Comparison of ENCODE assay signal across 18 cellular contexts in the genomic region with DNA sequence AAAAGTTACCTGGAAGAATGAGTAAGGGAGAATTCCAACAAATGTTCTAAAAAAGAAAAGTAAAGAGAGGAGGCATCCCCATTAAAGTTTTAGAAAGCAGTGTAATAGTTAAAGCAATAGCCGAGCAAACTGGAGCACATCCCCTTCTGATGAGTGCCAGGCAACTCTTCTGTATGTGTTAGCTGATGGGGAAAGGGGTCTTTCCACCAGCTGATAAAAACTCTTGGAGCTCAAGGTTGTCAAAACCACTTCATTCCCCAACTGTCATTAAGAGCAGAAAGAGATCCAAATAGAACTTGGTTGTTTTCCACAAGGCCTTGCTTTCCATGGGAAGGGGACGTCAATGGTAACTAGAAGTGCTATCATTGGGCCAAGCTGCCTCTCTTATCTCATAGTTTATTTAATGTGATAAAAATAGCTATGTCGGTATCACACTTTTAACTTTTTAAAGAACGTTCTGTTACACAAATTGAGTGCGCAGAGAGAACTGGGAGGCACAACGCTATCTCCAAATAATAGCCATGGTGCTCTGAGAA.
"Had no signal": no experiment of that assay in that cellular context is flagged by ENCODE, and none has a peak within 500 bp of the region (broad histone marks: within the 10 kb centered on the region; RNA-seq: fewer than 3 reads in every experiment).

No MANE protein-coding gene starts in this region.

- H3K4me1 ChIP-seq: esophagus squamous epithelium, gastroesophageal sphincter, neural progenitor cell, pancreas, right lobe of liver, transverse colon had no signal

- ATAC-seq: gastroesophageal sphincter; natural killer cell treated with Interleukin-12 subunit alpha and Interleukin-12 subunit beta and Interleukin-15 and Interleukin-18, amount 100 ng/mL, for 72 hours; pancreas; right lobe of liver; stimulated activated memory B cell treated with anti-CD40 and anti-IgM and Interleukin-4, amounts not matched to agents 10 μg/mL and 1 μg/mL and 100 μg/mL, for 72 hours had no signal

- H3K27me3 ChIP-seq: gastroesophageal sphincter, neural progenitor cell, pancreas, right lobe of liver, transverse colon had no signal

- H3K9me3 ChIP-seq: esophagus squamous epithelium, gastroesophageal sphincter, pancreas, right lobe of liver, thoracic aorta, transverse colon had no signal

- H3K36me3 ChIP-seq: esophagus squamous epithelium, gastroesophageal sphincter, neural progenitor cell, pancreas, right lobe of liver, thoracic aorta, transverse colon had no signal

- H3K4me3 ChIP-seq: esophagus squamous epithelium, gastroesophageal sphincter, lung, neural progenitor cell, pancreas, right lobe of liver, thoracic aorta, transverse colon had no signal

- H3K27ac ChIP-seq: esophagus squamous epithelium, gastroesophageal sphincter, neural progenitor cell, pancreas, right lobe of liver, thoracic aorta, transverse colon had no signal

- DNase-seq: esophagus squamous epithelium; glutamatergic neuron; islet precursor cell; mesenchymal stem cell; midbrain; nucleus accumbens; pancreas; right lobe of liver; stimulated activated CD4-positive, alpha-beta T cell treated with anti-CD3 and anti-CD28 coated beads, Interleukin-15, amount 100 ng/mL, for 24 hours; stimulated activated CD4-positive, alpha-beta T cell treated with anti-CD3 and anti-CD28 coated beads, Interleukin-1b, Interleukin-23, amount 100 ng/mL, for 48 hours; stimulated activated CD4-positive, alpha-beta T cell treated with anti-CD3 and anti-CD28 coated beads, Interleukin-4, amount 100 ng/mL, for 24 hours; transverse colon had no signal
